ENCODE assay signal across 21 cellular contexts in genomic region chr18:58041633-58042032, GRCh38. TPM values are rescaled to one million over a fixed set of nuclear protein-coding genes. Genes with fewer than 3 reads are reported as not detected.
A peak's percentile ranks its signal among the peaks of the same experiment; 100 is the strongest.
DNase-seq lines count a peak whose midpoint lies in the region; ATAC-seq, FAIRE-seq and TF ChIP-seq lines count a peak whose summit lies in the region.
"Had no signal": no experiment of that assay in that cellular context is flagged by ENCODE, and none has a peak within 500 bp of the region (broad histone marks: within the 10 kb centered on the region; RNA-seq: fewer than 3 reads in every experiment).

No MANE protein-coding gene starts in this region.

- no peak overlapping the region for H3K4me3 Mint-ChIP-seq in activated CD8-positive, alpha-beta T cell treated with anti-CD3 and anti-CD28 coated beads for 36 hours
- H3K4me3 Mint-ChIP-seq in activated CD8-positive, alpha-beta T cell treated with anti-CD3 and anti-CD28 coated beads, Interleukin-2, amount 10 ng/mL, durations not matched to agents 7 days and 5 days = no peak overlapping the region
- H3K4me3 Mint-ChIP-seq in stimulated activated effector memory CD8-positive, alpha-beta T cell treated with anti-CD3 and anti-CD28 coated beads, Interleukin-12 subunit alpha, Interleukin-12 subunit beta, amount 100 ng/mL, for 72 hours = no peak overlapping the region
- H3K4me3 Mint-ChIP-seq: activated naive CD8-positive, alpha-beta T cell treated with anti-CD3 and anti-CD28 coated beads, Interleukin-2, amount 10 ng/mL, durations not matched to agents 7 days and 5 days had no signal

- H3K27ac Mint-ChIP-seq in activated CD8-positive, alpha-beta T cell treated with anti-CD3 and anti-CD28 coated beads for 36 hours = no peak overlapping the region
- H3K27ac Mint-ChIP-seq in activated CD8-positive, alpha-beta T cell treated with anti-CD3 and anti-CD28 coated beads, Interleukin-2, amount 10 ng/mL, durations not matched to agents 7 days and 5 days = no peak overlapping the region
- peak overlapping the region; percentile 18 for H3K27ac Mint-ChIP-seq in stimulated activated effector memory CD8-positive, alpha-beta T cell treated with anti-CD3 and anti-CD28 coated beads, Interleukin-12 subunit alpha, Interleukin-12 subunit beta, amount 100 ng/mL, for 72 hours
- H3K27ac Mint-ChIP-seq: activated naive CD8-positive, alpha-beta T cell treated with anti-CD3 and anti-CD28 coated beads, Interleukin-2, amount 10 ng/mL, durations not matched to agents 7 days and 5 days; IgD-negative memory B cell had no signal

- ATAC-seq in activated CD8-positive, alpha-beta T cell treated with anti-CD3 and anti-CD28 coated beads for 36 hours = no peak
- no peak for ATAC-seq in activated CD8-positive, alpha-beta T cell treated with anti-CD3 and anti-CD28 coated beads, Interleukin-2, amount 10 ng/mL, durations not matched to agents 7 days and 5 days
- peak; percentile 63 for ATAC-seq in K562
- ATAC-seq in stimulated activated effector memory CD8-positive, alpha-beta T cell treated with anti-CD3 and anti-CD28 coated beads, Interleukin-12 subunit alpha, Interleukin-12 subunit beta, amount 100 ng/mL, for 72 hours = no peak

- peaks cover 22% of the 10 kb centered on the region for H3K79me2 ChIP-seq in K562 (ENCODE audit: control insufficient read depth, insufficient read depth, low read length)

- peak; percentile 14 for DNase-seq in activated CD8-positive, alpha-beta T cell treated with anti-CD3 and anti-CD28 coated beads for 36 hours
- DNase-seq in activated CD8-positive, alpha-beta T cell treated with anti-CD3 and anti-CD28 coated beads, Interleukin-2, amount 10 ng/mL, durations not matched to agents 7 days and 5 days = no peak
- DNase-seq in NB4 (ENCODE audit: low read depth) (peak; percentile 48), K562 (ENCODE audit: extremely low read depth in 1 of 4, low spot score in 3 of 4) (peak; percentile 57 to 88 (median 67)), H54 (ENCODE audit: insufficient read length, low spot score) (no peak), hypothalamus (lab: John Stamatoyannopoulos, UW) (no peak)
- no peak for DNase-seq in stimulated activated effector memory CD8-positive, alpha-beta T cell treated with anti-CD3 and anti-CD28 coated beads, Interleukin-12 subunit alpha, Interleukin-12 subunit beta, amount 100 ng/mL, for 72 hours (ENCODE audit: low spot score in 2 of 2)
- DNase-seq in effector CD8-positive, alpha-beta T cell (lab: John Stamatoyannopoulos, UW) = no peak
- DNase-seq: activated CD4-positive, CD25-positive, alpha-beta regulatory T cell; activated CD8-positive, alpha-beta memory T cell treated with anti-CD3 and anti-CD28 coated beads, Interleukin-2, amount 50 U/mL, for 4 hours; activated naive CD8-positive, alpha-beta T cell treated with anti-CD3 and anti-CD28 coated beads, Interleukin-2, amount 10 ng/mL, durations not matched to agents 7 days and 5 days; caudate nucleus; foreskin melanocyte; immature natural killer cell; stimulated activated CD4-positive, alpha-beta T cell treated with anti-CD3 and anti-CD28 coated beads, Interleukin-12 subunit alpha, Interleukin-12 subunit beta, amount 100 ng/mL, for 4 hours had no signal

- H3K9me1 ChIP-seq in K562 (ENCODE audit: control insufficient read depth, insufficient read depth, low read length) = no peaks in the 10 kb centered on the region

- 0% methylated on average over 4 of the region's 4 CpGs for WGBS in K562 (ENCODE audit: insufficient coverage, low coverage, missing lambda C conversion rate)

- no TSS peak for BruUV-seq in K562 (replicated peaks; lab: Mats Ljungman, UMichigan)

- peak overlapping the region; percentile 34 for H3K4me2 ChIP-seq in K562 (ENCODE audit: insufficient read depth, low read length)

- peak; percentile 93 for TF ChIP-seq EP300 in K562 (IDR thresholded peaks at IDR 0.05; ENCODE audit: low read length)

- POLR2A ChIA-PET in activated CD8-positive, alpha-beta T cell treated with anti-CD3 and anti-CD28 coated beads for 36 hours (lab: Charles Lee) = interaction anchor here (0.7 kb wide), 1 partner anchor 17 kb away, joined by 3 read pairs; no protein-coding TSS in a partner anchor
- POLR2A ChIA-PET in activated CD8-positive, alpha-beta T cell treated with anti-CD3 and anti-CD28 coated beads, Interleukin-2, amount 10 ng/mL, durations not matched to agents 7 days and 5 days (lab: Charles Lee) = no interaction called here
- POLR2A ChIA-PET in K562 (lab: Yijun Ruan, JAX) = interaction anchor here (0.8 to 1.1 kb wide), 3 partner anchors 10 to 18 kb away, joined by 3 to 6 read pairs (median 3); no protein-coding TSS in a partner anchor

- H4K20me1 ChIP-seq in K562 (replicated peaks; ENCODE audit: control insufficient read depth, insufficient read depth, low read length) = no peaks in the 10 kb centered on the region

- intact Hi-C loops in activated CD8-positive, alpha-beta T cell treated with anti-CD3 and anti-CD28 coated beads for 36 hours (cut with micrococcal nuclease) = no loop called here
- intact Hi-C loops in K562 (cut with micrococcal nuclease) = loop anchor here (5.0 kb wide), 4 partner anchors 69 to 159 kb away; no protein-coding TSS in a partner anchor

- FAIRE-seq in K562 (lab: Jason Lieb, UNC) = peak; percentile 92
- FAIRE-seq in H54 (lab: Jason Lieb, UNC) = no peak
- FAIRE-seq: endometrium, GM12892 had no signal

- CTCF ChIA-PET in activated CD8-positive, alpha-beta T cell treated with anti-CD3 and anti-CD28 coated beads for 36 hours (lab: Charles Lee) = interaction anchor here (1.0 to 3.1 kb wide), 3 partner anchors 9 to 95 kb away, joined by 5 to 13 read pairs (median 6); no protein-coding TSS in a partner anchor
- CTCF ChIA-PET in activated CD8-positive, alpha-beta T cell treated with anti-CD3 and anti-CD28 coated beads, Interleukin-2, amount 10 ng/mL, durations not matched to agents 7 days and 5 days (lab: Charles Lee) = interaction anchor here (0.7 to 2.9 kb wide), 8 partner anchors 11 to 160 kb away, joined by 3 to 15 read pairs (median 4); no protein-coding TSS in a partner anchor
- CTCF ChIA-PET in K562 (lab: Yijun Ruan, JAX; ENCODE audit: low intra/inter-chr PET ratio) = no interaction called here

- peaks cover 22 to 29% of the 10 kb centered on the region in 2 experiments; a peak in 4 of 5 replicates for H3K4me1 ChIP-seq in K562 (replicated peaks in 1 of 2; ENCODE audit: control insufficient read depth in 2 of 2, insufficient read depth in 2 of 2, low read length in 2 of 2)

- H3K27me3 Mint-ChIP-seq in activated CD8-positive, alpha-beta T cell treated with anti-CD3 and anti-CD28 coated beads for 36 hours = peaks cover 21% of the 10 kb centered on the region
- H3K27me3 Mint-ChIP-seq in activated CD8-positive, alpha-beta T cell treated with anti-CD3 and anti-CD28 coated beads, Interleukin-2, amount 10 ng/mL, durations not matched to agents 7 days and 5 days (ENCODE audit: low read depth) = peaks cover 35% of the 10 kb centered on the region
- H3K27me3 Mint-ChIP-seq: IgD-negative memory B cell had no signal

- peaks cover 29% of the 10 kb centered on the region for H3K4me1 Mint-ChIP-seq in activated CD8-positive, alpha-beta T cell treated with anti-CD3 and anti-CD28 coated beads for 36 hours (ENCODE audit: low read depth)
- peaks cover 25% of the 10 kb centered on the region for H3K4me1 Mint-ChIP-seq in activated CD8-positive, alpha-beta T cell treated with anti-CD3 and anti-CD28 coated beads, Interleukin-2, amount 10 ng/mL, durations not matched to agents 7 days and 5 days (ENCODE audit: low read depth)
- H3K4me1 Mint-ChIP-seq in stimulated activated effector memory CD8-positive, alpha-beta T cell treated with anti-CD3 and anti-CD28 coated beads, Interleukin-12 subunit alpha, Interleukin-12 subunit beta, amount 100 ng/mL, for 72 hours = peaks cover 30% of the 10 kb centered on the region

- TF ChIP-seq POLR2A in NB4 (IDR thresholded peaks at IDR 0.05; ENCODE audit: extremely low read depth, insufficient read length) = no peak
- TF ChIP-seq POLR2A in K562 (conservative IDR thresholded peaks at IDR 0.05) = no peak
- TF ChIP-seq POLR2A in H54 (IDR thresholded peaks at IDR 0.05; ENCODE audit: low read depth, low read length) = no peak

- no peaks in the 10 kb centered on the region for H3K9me3 ChIP-seq in K562 (replicated peaks; ENCODE audit: control insufficient read depth, insufficient read depth, low read depth, low read length)
- H3K9me3 ChIP-seq: HAP-1, suprapubic skin had no signal

- no peak for TF ChIP-seq RAD21 in K562 (CRISPR knock-in tag; conservative IDR thresholded peaks at IDR 0.05 in 1 of 2, IDR thresholded peaks at IDR 0.05 in 1 of 2)

- peak overlapping the region; percentile 14; the same call in 1 of the 2 replicates for H2AFZ ChIP-seq in K562 (ENCODE audit: low read depth, low read length)

- no peaks in the 10 kb centered on the region for H3K27me3 ChIP-seq in K562 (ENCODE audit: control insufficient read depth in 2 of 2, insufficient read depth in 2 of 2, low read length in 2 of 2)
- H3K27me3 ChIP-seq: suprapubic skin had no signal

- H3K36me3 ChIP-seq in K562 (ENCODE audit: control insufficient read depth, insufficient read depth, low read length) = no peaks in the 10 kb centered on the region
- H3K36me3 ChIP-seq: HAP-1, suprapubic skin had no signal

- peak overlapping the region; percentile 73 for H3K27ac ChIP-seq in K562 (ENCODE audit: extremely low read depth, low read depth, low read length)
- H3K27ac ChIP-seq: SK-N-MC, suprapubic skin had no signal

- peaks cover 2% of the 10 kb centered on the region for H3K36me3 Mint-ChIP-seq in activated CD8-positive, alpha-beta T cell treated with anti-CD3 and anti-CD28 coated beads for 36 hours (ENCODE audit: low read depth)
- H3K36me3 Mint-ChIP-seq in activated CD8-positive, alpha-beta T cell treated with anti-CD3 and anti-CD28 coated beads, Interleukin-2, amount 10 ng/mL, durations not matched to agents 7 days and 5 days (ENCODE audit: low read depth) = no peaks in the 10 kb centered on the region
- H3K36me3 Mint-ChIP-seq in stimulated activated effector memory CD8-positive, alpha-beta T cell treated with anti-CD3 and anti-CD28 coated beads, Interleukin-12 subunit alpha, Interleukin-12 subunit beta, amount 100 ng/mL, for 72 hours = no peaks in the 10 kb centered on the region
- H3K36me3 Mint-ChIP-seq: activated naive CD8-positive, alpha-beta T cell treated with anti-CD3 and anti-CD28 coated beads, Interleukin-2, amount 10 ng/mL, durations not matched to agents 7 days and 5 days; IgD-negative memory B cell; immature natural killer cell had no signal

- no peak overlapping the region for H3K4me3 ChIP-seq in NB4 (ENCODE audit: low read depth, low read length)
- no peak overlapping the region for H3K4me3 ChIP-seq in K562
- H3K4me3 ChIP-seq: HAP-1, SK-N-MC, suprapubic skin had no signal

- in situ Hi-C loops in K562 (cut with MboI) = no loop called here

- no peaks in the 10 kb centered on the region for H3K9me3 Mint-ChIP-seq in activated CD8-positive, alpha-beta T cell treated with anti-CD3 and anti-CD28 coated beads for 36 hours
- no peaks in the 10 kb centered on the region for H3K9me3 Mint-ChIP-seq in activated CD8-positive, alpha-beta T cell treated with anti-CD3 and anti-CD28 coated beads, Interleukin-2, amount 10 ng/mL, durations not matched to agents 7 days and 5 days (ENCODE audit: insufficient read depth)
- H3K9me3 Mint-ChIP-seq in stimulated activated effector memory CD8-positive, alpha-beta T cell treated with anti-CD3 and anti-CD28 coated beads, Interleukin-12 subunit alpha, Interleukin-12 subunit beta, amount 100 ng/mL, for 72 hours = no peaks in the 10 kb centered on the region
- H3K9me3 Mint-ChIP-seq: activated naive CD8-positive, alpha-beta T cell treated with anti-CD3 and anti-CD28 coated beads, Interleukin-2, amount 10 ng/mL, durations not matched to agents 7 days and 5 days; IgD-negative memory B cell; immature natural killer cell had no signal

- no peak for TF ChIP-seq CTCF in activated CD8-positive, alpha-beta T cell treated with anti-CD3 and anti-CD28 coated beads for 36 hours (IDR thresholded peaks at IDR 0.05)
- no peak for TF ChIP-seq CTCF in NB4 (IDR thresholded peaks at IDR 0.05; ENCODE audit: low read depth, low read length)
- TF ChIP-seq CTCF in K562 (IDR thresholded peaks at IDR 0.05 in 2 of 3, conservative IDR thresholded peaks at IDR 0.05 in 1 of 3; ENCODE audit: insufficient read depth in 2 of 3, low read depth in 1 of 3, low read length in 3 of 3) = no peak

- peak overlapping the region in 1 of 2 experiments; percentile 42; a peak in 1 of 4 replicates for H3K9ac ChIP-seq in K562 (ENCODE audit: insufficient read depth in 1 of 2, low read depth in 2 of 2, low read length in 2 of 2)

RNA-seq across cellular contexts. Expression of gene NEDD4L, which starts 2.4 kb away (rescaled TPM):
- 1 to 10 TPM; 7.5 to 8.5 TPM for total RNA-seq in activated CD8-positive, alpha-beta T cell treated with anti-CD3 and anti-CD28 coated beads for 36 hours
- total RNA-seq in activated CD8-positive, alpha-beta T cell treated with anti-CD3 and anti-CD28 coated beads, Interleukin-2, amount 10 ng/mL, durations not matched to agents 7 days and 5 days = 1 to 10 TPM; 3.4 to 4.3 TPM
- total RNA-seq in K562 (2011; cell fraction: chromatin; rRNA removed; ENCODE audit: low replicate concordance) = 85.7 and 138 TPM in 2 replicates
- 40.2 and 48.4 TPM in 2 replicates for total RNA-seq in K562 (2011; cell fraction: nucleolus; rRNA removed)
- 71.6 and 95.8 TPM in 2 replicates for total RNA-seq in K562 (2011; cell fraction: nucleoplasm; rRNA removed)
- total RNA-seq in K562 (2014; rRNA removed) = 17.3 and 21.3 TPM in 2 replicates
- 16.3 and 21.7 TPM in 2 replicates for total RNA-seq in K562 (2014; rRNA removed; fragmentation: Illumina TruSeq; extraction: Trizol)
- total RNA-seq in K562 (2015; rRNA removed; fragmentation: Illumina TruSeq; extraction: Trizol) = 14.4 and 16.5 TPM in 2 replicates
- total RNA-seq in K562 (2021) = 32.7 and 33.4 TPM in 2 replicates
- 11.5 and 19.9 TPM in 2 replicates for polyA plus RNA-seq in K562 (2011; rRNA removed)
- polyA plus RNA-seq in K562 (2011; cell fraction: cytosol; rRNA removed) = 10.1 and 20.6 TPM in 2 replicates
- polyA plus RNA-seq in K562 (2011; cell fraction: nucleus; rRNA removed) = 23.6 and 40.4 TPM in 2 replicates
- polyA plus RNA-seq in K562 (2012) = 17.9 and 22.9 TPM in 2 replicates
- polyA plus RNA-seq in K562 (2014; fragmentation: Illumina TruSeq; extraction: Trizol) = 23.9 and 27.0 TPM in 2 replicates
- polyA plus RNA-seq in K562 (2014; fragmentation: Nextera tagmentation; extraction: Ambion mirVana) = 10 to 100 TPM in 1 of 2 experiments, 1 to 10 TPM in 1; 8.1 to 11.1 TPM
- polyA plus RNA-seq in K562 (2014; rRNA removed) = 22.5 and 25.2 TPM in 2 replicates
- polyA minus RNA-seq in K562 (2011; rRNA and poly(A)+ RNA removed) = 31.3 and 33.1 TPM in 2 replicates
- 15.2 and 15.9 TPM in 2 replicates for polyA minus RNA-seq in K562 (2011; cell fraction: cytosol; rRNA and poly(A)+ RNA removed)
- polyA minus RNA-seq in K562 (2011; cell fraction: nucleus; rRNA and poly(A)+ RNA removed) = 30.0 and 35.5 TPM in 2 replicates

Comparison
In these comparisons a context has a peak if more than half of its experiments do, and no peak if none do; other contexts are left out.
1. DNase-seq: peak in activated CD8-positive, alpha-beta T cell treated with anti-CD3 and anti-CD28 coated beads for 36 hours (single experiment), NB4 (single experiment) and K562 (4 of 4); none in activated CD8-positive, alpha-beta T cell treated with anti-CD3 and anti-CD28 coated beads, Interleukin-2, amount 10 ng/mL, durations not matched to agents 7 days and 5 days (single experiment), stimulated activated effector memory CD8-positive, alpha-beta T cell treated with anti-CD3 and anti-CD28 coated beads, Interleukin-12 subunit alpha, Interleukin-12 subunit beta, amount 100 ng/mL, for 72 hours (0 of 2), effector CD8-positive, alpha-beta T cell (single experiment), H54 (single experiment) and hypothalamus (0 of 51).